11 cellular contexts compared by ENCODE assay signal in genomic region chr17:80772906-80773242, GRCh38.
DNase-seq lines count a peak whose midpoint lies in the region; ATAC-seq and TF ChIP-seq lines count a peak whose summit lies in the region.
"Had no signal": no experiment of that assay in that cellular context is flagged by ENCODE, and none has a peak within 500 bp of the region (broad histone marks: within the 10 kb centered on the region; RNA-seq: fewer than 3 reads in every experiment).

No MANE protein-coding gene starts in this region.

- no peak for ATAC-seq in GM18867 (IDR thresholded peaks at IDR 0.05; ENCODE audit: unreplicated experiment)

- no peak for TF ChIP-seq CTCF in coronary artery (IDR thresholded peaks at IDR 0.05)

- no peak overlapping the region for H3K4me3 ChIP-seq in coronary artery

- peak; percentile 60 for DNase-seq in DMS79 treated with DMSO at 0.1 percent for 48 hours (lab: John Stamatoyannopoulos, UW)
- DNase-seq in NCI-H2107 (lab: John Stamatoyannopoulos, UW) = peak; percentile 16
- DNase-seq in coronary artery (ENCODE audit: low spot score) = no peak
- DNase-seq in retina = peak; percentile 26
- DNase-seq in stimulated activated naive CD4-positive, alpha-beta T cell treated with Interleukin-2 at 50 U/mL for 16 hours (lab: John Stamatoyannopoulos, UW) = no peak
- no peak for DNase-seq in effector CD4-positive, alpha-beta T cell
- no peak for DNase-seq in DMS53 (lab: John Stamatoyannopoulos, UW)
- DNase-seq: NCI-H524 treated with DMSO at 0.1 percent for 48 hours; stimulated activated CD4-positive, alpha-beta T cell treated with anti-CD3 and anti-CD28 coated beads, Interleukin-4, amount 100 ng/mL, for 24 hours; WERI-Rb-1 had no signal

- H3K27ac ChIP-seq in coronary artery = peak overlapping the region; percentile 41 to 70
- H3K27ac ChIP-seq: WERI-Rb-1 had no signal

Comparison
In these comparisons a context has a peak if more than half of its experiments do, and no peak if none do; other contexts are left out.
1. DNase-seq: peak in DMS79 treated with DMSO at 0.1 percent for 48 hours (single experiment), NCI-H2107 (single experiment) and retina (single experiment); none in coronary artery (single experiment), stimulated activated naive CD4-positive, alpha-beta T cell treated with Interleukin-2 at 50 U/mL for 16 hours (single experiment), effector CD4-positive, alpha-beta T cell (single experiment) and DMS53 (single experiment).